In the genomic region with DNA sequence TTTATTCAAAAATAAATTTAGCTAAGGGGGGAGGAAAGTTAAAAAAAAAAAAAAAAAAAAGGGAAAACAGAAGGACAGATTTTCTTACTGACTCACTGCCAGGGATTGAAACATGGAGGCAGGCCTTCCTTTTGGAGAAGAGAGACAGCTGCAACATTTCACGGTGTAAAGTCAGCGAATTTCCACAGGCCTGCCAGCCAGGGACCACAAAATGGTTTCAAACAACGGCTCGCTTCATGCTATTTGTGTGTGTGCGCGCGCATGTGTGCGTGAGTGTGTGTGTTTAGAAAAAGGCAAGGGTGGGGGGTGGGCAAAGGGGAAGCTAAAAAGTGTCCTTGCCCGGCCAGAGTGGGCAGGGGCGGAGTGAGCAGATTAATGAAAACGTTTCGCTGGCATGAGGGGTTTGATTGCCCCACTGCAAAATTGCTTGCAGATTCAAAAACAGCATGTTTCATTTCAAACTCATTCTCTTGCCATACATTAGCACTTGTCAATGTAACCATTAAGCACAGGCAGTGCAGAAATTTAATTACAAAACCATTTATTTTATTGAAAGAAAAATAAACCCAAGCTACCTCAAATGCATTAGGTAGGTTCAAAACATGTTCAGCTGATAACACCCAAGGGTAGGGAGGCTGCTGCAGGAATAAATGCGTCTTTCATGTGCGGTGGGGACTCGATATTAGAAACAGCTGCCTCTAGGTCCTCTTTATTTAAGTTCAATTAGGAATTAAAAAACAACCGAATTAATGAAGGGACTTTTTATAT, we compare ENCODE assay signal across 20 cellular contexts.
DNase-seq lines count a peak whose midpoint lies in the region; ATAC-seq, FAIRE-seq and TF ChIP-seq lines count a peak whose summit lies in the region.
"Had no signal": no experiment of that assay in that cellular context is flagged by ENCODE, and none has a peak within 500 bp of the region (broad histone marks: within the 10 kb centered on the region; RNA-seq: fewer than 3 reads in every experiment).

No MANE protein-coding gene starts in this region.

- no peaks in the 10 kb centered on the region for H3K79me2 ChIP-seq in Karpas-422 (ENCODE audit: low read length)

- ATAC-seq in A549 (no peak), HG02884 (IDR thresholded peaks at IDR 0.05; ENCODE audit: unreplicated experiment) (no peak), HG02678 (IDR thresholded peaks at IDR 0.05; ENCODE audit: unreplicated experiment) (no peak)
- ATAC-seq: GM12878 had no signal

- H3K9me3 Mint-ChIP-seq in nephron, result no peaks in the 10 kb centered on the region
- H3K9me3 Mint-ChIP-seq in CD14-positive monocyte, result peaks cover 0 to 9% (median 4%) of the 10 kb centered on the region in 7 donors
- H3K9me3 Mint-ChIP-seq: CD4-positive, alpha-beta T cell had no signal

- H3K36me3 Mint-ChIP-seq in nephron (ENCODE audit: low read depth), result no peaks in the 10 kb centered on the region
- H3K36me3 Mint-ChIP-seq in CD14-positive monocyte, result no peaks in the 10 kb centered on the region
- H3K36me3 Mint-ChIP-seq: IgD-negative memory B cell had no signal

- DNase-seq in A549 (ENCODE audit: low read depth in 1 of 2, low spot score in 1 of 2), result no peak
- DNase-seq in SJCRH30, result peak; percentile 77 to 86
- DNase-seq in fibroblast of mammary gland (ENCODE audit: low read depth), result peak; percentile 25
- DNase-seq in CD14-positive monocyte (ENCODE audit: low spot score), result no peak
- no peak for DNase-seq in Karpas-422
- DNase-seq: Calu3; CD4-positive, alpha-beta T cell; DMS79; NCI-H1417 treated with DMSO at 0.1 percent for 48 hours; NCI-H2081; NCI-H524 had no signal

- 93% methylated on average over 16 of the region's 16 CpGs for WGBS in A549 (ENCODE audit: missing lambda C conversion rate)

- H3K27ac Mint-ChIP-seq in nephron (peak overlapping the region; percentile 73 to 93 (median 79)), CD14-positive monocyte (no peak overlapping the region)
- H3K27ac Mint-ChIP-seq: CD4-positive, alpha-beta T cell; IgD-negative memory B cell had no signal

- H3K9me3 ChIP-seq in A549, result no peaks in the 10 kb centered on the region
- H3K9me3 ChIP-seq in SJCRH30 (replicated peaks), result no peaks in the 10 kb centered on the region
- no peaks in the 10 kb centered on the region for H3K9me3 ChIP-seq in Karpas-422 (ENCODE audit: low read length)
- H3K9me3 ChIP-seq: HAP-1, SJSA1 had no signal

- no peak overlapping the region for H2AFZ ChIP-seq in Karpas-422 (ENCODE audit: low read length)

- no peak for FAIRE-seq in A549 (lab: Jason Lieb, UNC)
- FAIRE-seq: A204.1, GM12878, GM18507 had no signal

- H3K9ac ChIP-seq in Karpas-422 (ENCODE audit: low read length), result no peak overlapping the region

- no peaks in the 10 kb centered on the region for H3K9me2 ChIP-seq in Karpas-422 (replicated peaks; ENCODE audit: insufficient read depth, low read length)

- H3K4me2 ChIP-seq in A549 (no peak overlapping the region), Karpas-422 (ENCODE audit: low read depth, low read length, poor library complexity, severe bottlenecking) (no peak overlapping the region)

- TF ChIP-seq CTCF in A549 (IDR thresholded peaks at IDR 0.05), result no peak
- TF ChIP-seq CTCF in fibroblast of mammary gland (conservative IDR thresholded peaks at IDR 0.05; ENCODE audit: control insufficient read depth, insufficient read depth, low read depth, low read length), result no peak
- no peak for TF ChIP-seq CTCF in nephron (IDR thresholded peaks at IDR 0.05; ENCODE audit: unreplicated experiment in 3 of 3)
- TF ChIP-seq CTCF in CD14-positive monocyte (IDR thresholded peaks at IDR 0.05), result no peak

- no peak for TF ChIP-seq POLR2A in A549 (IDR thresholded peaks at IDR 0.05; ENCODE audit: low read length)

- H4K20me1 ChIP-seq in Karpas-422 (ENCODE audit: insufficient read depth, low read depth, low read length), result no peaks in the 10 kb centered on the region

- intact Hi-C loops in CD14-positive monocyte (cut with micrococcal nuclease), result no loop called here

- H3K27me3 ChIP-seq in SJCRH30 (no peaks in the 10 kb centered on the region), Karpas-422 (ENCODE audit: low read length) (0 out of 2 replicates have a peak, but pooled peaks cover 3% of the 10 kb centered on the region)
- H3K27me3 ChIP-seq: SJSA1 had no signal

- H3K27me3 Mint-ChIP-seq in nephron (ENCODE audit: low read depth) (peaks cover 10% of the 10 kb centered on the region), CD14-positive monocyte (ENCODE audit: low read depth in 3 of 3) (peaks cover 14 to 19% (median 16%) of the 10 kb centered on the region in 3 donors)

- no peak for TF ChIP-seq RAD21 in A549 (conservative IDR thresholded peaks at IDR 0.05 in 1 of 2, IDR thresholded peaks at IDR 0.05 in 1 of 2)

- peak overlapping the region in 1 of 3 experiments; percentile 33 for H3K4me3 Mint-ChIP-seq in nephron
- H3K4me3 Mint-ChIP-seq in CD14-positive monocyte, result no peak overlapping the region
- H3K4me3 Mint-ChIP-seq: CD4-positive, alpha-beta T cell; IgD-negative memory B cell had no signal

- H3K4me1 ChIP-seq in A549 (peaks cover 8% of the 10 kb centered on the region), SJCRH30 (peaks cover 20% of the 10 kb centered on the region), Karpas-422 (ENCODE audit: low read length) (peaks cover 13% of the 10 kb centered on the region)
- H3K4me1 ChIP-seq: HAP-1 had no signal

- H3K27ac ChIP-seq in A549 (peak overlapping the region; percentile 59 to 78; a peak in 4 of 6 replicates), SJCRH30 (peak overlapping the region; percentile 77), Karpas-422 (ENCODE audit: low read length) (no peak overlapping the region)

- POLR2A ChIA-PET in A549 (lab: Yijun Ruan, JAX), result no interaction called here

- H3K4me3 ChIP-seq in A549 (no peak overlapping the region), SJCRH30 (no peak overlapping the region), fibroblast of mammary gland (ENCODE audit: control insufficient read depth, low read depth, low read length) (no peak overlapping the region), Karpas-422 (ENCODE audit: low read length) (no peak overlapping the region)
- H3K4me3 ChIP-seq: GM12878, HAP-1, SJSA1 had no signal

- H3K36me3 ChIP-seq in SJCRH30 (no peaks in the 10 kb centered on the region), Karpas-422 (ENCODE audit: insufficient read depth, low read length) (no peaks in the 10 kb centered on the region)
- H3K36me3 ChIP-seq: HAP-1, SJSA1 had no signal

- CTCF ChIA-PET in A549 (lab: Yijun Ruan, JAX), result interaction anchor here (0.6 to 2.8 kb wide), 4 partner anchors 17 to 114 kb away, joined by 3 to 6 read pairs (median 4); no protein-coding TSS in a partner anchor

- TF ChIP-seq EP300 in A549 (IDR thresholded peaks at IDR 0.05), result no peak

- H3K4me1 Mint-ChIP-seq in nephron, result peaks cover 44% of the 10 kb centered on the region
- no peaks in the 10 kb centered on the region for H3K4me1 Mint-ChIP-seq in CD14-positive monocyte
- H3K4me1 Mint-ChIP-seq: IgD-negative memory B cell had no signal

TF ChIP-seq in A549, 52 proteins besides CTCF, POLR2A, EP300 and RAD21:
- TF ChIP-seq CBX8 (IDR thresholded peaks at IDR 0.05) (no peak), ESRRA (IDR thresholded peaks at IDR 0.05; ENCODE audit: borderline replicate concordance, low read length) (no peak)

Comparison
In these comparisons a context has a peak if more than half of its experiments do, and no peak if none do; other contexts are left out.
1. DNase-seq: peak in SJCRH30 (2 of 2) and fibroblast of mammary gland (single experiment); none in A549 (0 of 2), CD14-positive monocyte (single experiment) and Karpas-422 (single experiment).
2. H3K27ac Mint-ChIP-seq: peak in nephron (3 of 3); none in CD14-positive monocyte (0 of 7).